1 cellular context compared by ENCODE assay signal in genomic region chr20:62876826-62877728, GRCh38.
TF ChIP-seq lines count a peak whose summit lies in the region.

No MANE protein-coding gene starts in this region.

TF ChIP-seq in GM12878, 131 proteins besides CTCF, POLR2A, EP300 and RAD21:
- TF ChIP-seq IRF5 (IDR thresholded peaks at IDR 0.05; ENCODE audit: borderline replicate concordance) (no peak), STAT1 (conservative IDR thresholded peaks at IDR 0.05) (no peak), KLF5 (IDR thresholded peaks at IDR 0.05; ENCODE audit: partially characterized antibody) (no peak), USF1 (IDR thresholded peaks at IDR 0.05; ENCODE audit: borderline replicate concordance, extremely low read length, insufficient read depth, low read depth, low read length) (no peak), TCF12 (IDR thresholded peaks at IDR 0.05; ENCODE audit: low read depth, low read length) (no peak), ZNF274 (IDR thresholded peaks at IDR 0.05; ENCODE audit: insufficient read depth, insufficient read length) (no peak), RFX5 (IDR thresholded peaks at IDR 0.05; ENCODE audit: low read depth, low read length) (no peak), STAT3 (IDR thresholded peaks at IDR 0.05; ENCODE audit: low read depth, low read length) (no peak), ZNF687 (IDR thresholded peaks at IDR 0.05) (no peak), NFYA (IDR thresholded peaks at IDR 0.05; ENCODE audit: borderline replicate concordance, low read depth, low read length) (no peak), CREM (IDR thresholded peaks at IDR 0.05; ENCODE audit: low read depth) (no peak), PAX5 (IDR thresholded peaks at IDR 0.05; ENCODE audit: borderline replicate concordance, low read depth, low read length) (no peak), MYB (IDR thresholded peaks at IDR 0.05; ENCODE audit: borderline replicate concordance, low read depth, low read length) (no peak), WRNIP1 (IDR thresholded peaks at IDR 0.05; ENCODE audit: borderline replicate concordance, low read depth, low read length) (no peak), MEF2B (IDR thresholded peaks at IDR 0.05; ENCODE audit: partially characterized antibody, poor library complexity, severe bottlenecking) (no peak), SRF (IDR thresholded peaks at IDR 0.05; ENCODE audit: low read depth in 2 of 2, low read length in 2 of 2) (no peak), SUZ12 (IDR thresholded peaks at IDR 0.05; ENCODE audit: unreplicated experiment) (no peak), IKZF2 (IDR thresholded peaks at IDR 0.05) (no peak)
